In genomic region chr15:89349212-89349558, GRCh38 we compare ENCODE assay signal across 23 cellular contexts. TPM values are rescaled to one million over a fixed set of nuclear protein-coding genes. Genes with fewer than 3 reads are reported as not detected.
DNase-seq lines count a peak whose midpoint lies in the region; ATAC-seq and TF ChIP-seq lines count a peak whose summit lies in the region.
"Had no signal": no experiment of that assay in that cellular context is flagged by ENCODE, and none has a peak within 500 bp of the region (broad histone marks: within the 10 kb centered on the region; RNA-seq: fewer than 3 reads in every experiment).

No MANE protein-coding gene starts in this region.

- H4K20me1 ChIP-seq in HCT116 (ENCODE audit: insufficient read depth), result no peaks in the 10 kb centered on the region
- H4K20me1 ChIP-seq: BLaER1 had no signal

- H2BK120ac ChIP-seq in neuronal stem cell (ENCODE audit: low read depth, low read length), result no peak overlapping the region

- H3K4me3 ChIP-seq in HCT116 (replicated peaks in 1 of 2; ENCODE audit: low read depth in 1 of 2, low read length in 2 of 2), result no peak overlapping the region
- no peak overlapping the region for H3K4me3 ChIP-seq in neuronal stem cell (ENCODE audit: low read length in 2 of 2)
- H3K4me3 ChIP-seq in right atrium auricular region, result no peak overlapping the region
- no peak overlapping the region for H3K4me3 ChIP-seq in suprapubic skin
- H3K4me3 ChIP-seq: BLaER1, skin epidermis, stomach, tibial nerve had no signal

- H2BK12ac ChIP-seq in neuronal stem cell (ENCODE audit: low read length), result no peak overlapping the region

- H3K4me1 ChIP-seq in HCT116 (ENCODE audit: control insufficient read depth in 1 of 2, insufficient read depth in 2 of 2, low read length in 2 of 2) (peaks cover 0 to 8% of the 10 kb centered on the region in 2 experiments; a peak in 2 of 4 replicates), neuronal stem cell (ENCODE audit: control insufficient read depth in 2 of 2, insufficient read depth in 1 of 2, low read depth in 1 of 2, low read length in 2 of 2) (peaks cover 0 to 8% of the 10 kb centered on the region in 2 donors), right atrium auricular region (no peaks in the 10 kb centered on the region), suprapubic skin (no peaks in the 10 kb centered on the region)
- H3K4me1 ChIP-seq: BLaER1, stomach, tibial nerve had no signal

- no peak overlapping the region for H3K9ac ChIP-seq in HCT116 (ENCODE audit: low read length)
- H3K9ac ChIP-seq in neuronal stem cell (ENCODE audit: low read depth, low read length, poor library complexity), result no peak overlapping the region
- H3K9ac ChIP-seq: BLaER1 had no signal

- H3K36me3 Mint-ChIP-seq in T-helper 17 cell (ENCODE audit: low read depth), result no peaks in the 10 kb centered on the region
- H3K36me3 Mint-ChIP-seq: activated CD8-positive, alpha-beta memory T cell treated with anti-CD3 and anti-CD28 coated beads, Interleukin-2, amount 10 ng/mL, durations not matched to agents 7 days and 5 days; activated naive CD4-positive, alpha-beta T cell treated with anti-CD3 and anti-CD28 coated beads, Interleukin-2, amount 50 U/mL, for 72 hours; immature natural killer cell had no signal

- H3K9me3 ChIP-seq in HCT116 (ENCODE audit: control insufficient read depth in 1 of 2, insufficient read depth in 1 of 2, low read depth in 1 of 2, low read length in 2 of 2) (no peaks in the 10 kb centered on the region), T-helper 17 cell (ENCODE audit: control insufficient read depth, low read length, poor library complexity, severe bottlenecking) (no peaks in the 10 kb centered on the region), neuronal stem cell (replicated peaks in 1 of 2; ENCODE audit: control insufficient read depth in 2 of 2, insufficient read depth in 1 of 2, low read depth in 1 of 2, low read length in 2 of 2) (no peaks in the 10 kb centered on the region), right atrium auricular region (no peaks in the 10 kb centered on the region), suprapubic skin (no peaks in the 10 kb centered on the region)
- H3K9me3 ChIP-seq: BLaER1, stomach, tibial nerve had no signal

- RAD21 ChIA-PET in HCT116 (lab: Charles Lee; ENCODE audit: low non-redundant PET in 1 of 2, low total read pairs in 2 of 2, uncharacterized antibody in 2 of 2, unreplicated experiment in 2 of 2), result no interaction called here

- DNase-seq in A172 (ENCODE audit: low spot score) (peak; percentile 38), HCT116 (ENCODE audit: low read depth, low spot score) (no peak), T-helper 17 cell (no peak), neuronal stem cell (ENCODE audit: low spot score) (no peak), right atrium auricular region (ENCODE audit: low spot score) (no peak), suprapubic skin (ENCODE audit: low spot score in 2 of 2) (no peak), left colon (no peak)
- DNase-seq: activated CD8-positive, alpha-beta memory T cell treated with anti-CD3 and anti-CD28 coated beads, Interleukin-2, amount 10 ng/mL, durations not matched to agents 7 days and 5 days; central memory CD4-positive, alpha-beta T cell; dermis blood vessel endothelial cell; immature natural killer cell; KG1; mesenchymal stem cell; NCI-H146; NCI-H446; NCI-H774; stomach had no signal

- ATAC-seq in HCT116, result 0 out of 2 replicates have a peak, but pooled peaks have one; percentile 21
- ATAC-seq in T-helper 17 cell, result peak; percentile 4
- ATAC-seq in left colon, result no peak
- ATAC-seq: activated CD8-positive, alpha-beta memory T cell treated with anti-CD3 and anti-CD28 coated beads, Interleukin-2, amount 10 ng/mL, durations not matched to agents 7 days and 5 days had no signal

- no peak for TF ChIP-seq RAD21 in HCT116 (IDR thresholded peaks at IDR 0.05; ENCODE audit: low read depth)

- no CpG with 5 or more reads among the region's 5 CpGs for WGBS in neuronal stem cell (ENCODE audit: extremely low coverage in 2 of 2, insufficient read length in 2 of 2, insufficient replicate concordance in 1 of 2), 2 donors
- WGBS in suprapubic skin, result 75% methylated on average over 5 of the region's 5 CpGs

- no peak overlapping the region for H3K23ac ChIP-seq in neuronal stem cell (ENCODE audit: low read depth, low read length, poor library complexity)

- peak overlapping the region; percentile 3 for H3K14ac ChIP-seq in neuronal stem cell (ENCODE audit: low read length)

- TF ChIP-seq EP300 in suprapubic skin (IDR thresholded peaks at IDR 0.05), result no peak

- H3K27ac ChIP-seq in HCT116 (ENCODE audit: low read depth, low read length), result no peak overlapping the region
- no peak overlapping the region for H3K27ac ChIP-seq in neuronal stem cell (replicated peaks; ENCODE audit: low read length)
- H3K27ac ChIP-seq in right atrium auricular region, result no peak overlapping the region
- H3K27ac ChIP-seq in suprapubic skin, result no peak overlapping the region
- H3K27ac ChIP-seq: BLaER1, stomach, tibial nerve had no signal

- TF ChIP-seq CTCF in HCT116 (IDR thresholded peaks at IDR 0.05 in 2 of 3, conservative IDR thresholded peaks at IDR 0.05 in 1 of 3; ENCODE audit: borderline replicate concordance in 1 of 3, insufficient read depth in 1 of 3, low read depth in 2 of 3, low read length in 2 of 3) (no peak), right atrium auricular region (IDR thresholded peaks at IDR 0.05) (no peak), suprapubic skin (IDR thresholded peaks at IDR 0.05) (no peak)

- H3K4me3 Mint-ChIP-seq in T-helper 17 cell, result peak overlapping the region; percentile 53
- H3K4me3 Mint-ChIP-seq: activated CD8-positive, alpha-beta memory T cell treated with anti-CD3 and anti-CD28 coated beads, Interleukin-2, amount 10 ng/mL, durations not matched to agents 7 days and 5 days; immature natural killer cell; T-helper 2 cell treated with Interferon-gamma antibody and Interleukin-4, amounts not matched to agents 5 μg/mL and 100 μg/mL, for 36 hours had no signal

- no peaks in the 10 kb centered on the region for H3K9me2 ChIP-seq in HCT116 (ENCODE audit: insufficient read depth)

- no peaks in the 10 kb centered on the region for H3K79me2 ChIP-seq in HCT116 (ENCODE audit: insufficient read depth, low read length)

- no peak overlapping the region for H2BK15ac ChIP-seq in neuronal stem cell (ENCODE audit: low read length)

- H3K27me3 ChIP-seq in HCT116 (ENCODE audit: insufficient read depth, low read length) (no peaks in the 10 kb centered on the region), neuronal stem cell (ENCODE audit: control insufficient read depth in 3 of 3, insufficient read depth in 3 of 3, low read depth in 1 of 3, low read length in 3 of 3) (peaks cover 0 to 71% (median 2%) of the 10 kb centered on the region in 3 experiments), right atrium auricular region (no peaks in the 10 kb centered on the region), suprapubic skin (peaks cover 40% of the 10 kb centered on the region)
- H3K27me3 ChIP-seq: BLaER1 had no signal

- H4K8ac ChIP-seq in neuronal stem cell (ENCODE audit: low read depth, low read length), result no peak overlapping the region

- H4K91ac ChIP-seq in neuronal stem cell (ENCODE audit: low read depth, low read length, poor library complexity), result no peak overlapping the region

- no peaks in the 10 kb centered on the region for H3K79me1 ChIP-seq in neuronal stem cell (ENCODE audit: low read depth, low read length)

- peaks cover 36% of the 10 kb centered on the region for H3K27me3 Mint-ChIP-seq in T-helper 17 cell

- no peak overlapping the region for H2AK5ac ChIP-seq in neuronal stem cell (ENCODE audit: low read depth, low read length)

- POLR2A ChIA-PET in HCT116 (lab: Charles Lee), result no interaction called here

- H3K36me3 ChIP-seq in HCT116 (ENCODE audit: control insufficient read depth in 1 of 2, insufficient read depth in 2 of 2, low read length in 2 of 2), result no peaks in the 10 kb centered on the region
- H3K36me3 ChIP-seq in neuronal stem cell (replicated peaks in 1 of 2; ENCODE audit: control insufficient read depth in 2 of 2, insufficient read depth in 2 of 2, low read length in 2 of 2), result no peaks in the 10 kb centered on the region
- H3K36me3 ChIP-seq in right atrium auricular region, result no peaks in the 10 kb centered on the region
- H3K36me3 ChIP-seq in suprapubic skin, result no peaks in the 10 kb centered on the region
- H3K36me3 ChIP-seq: BLaER1, stomach, tibial nerve had no signal

- TF ChIP-seq POLR2A in HCT116 (IDR thresholded peaks at IDR 0.05; ENCODE audit: borderline replicate concordance, extremely low read depth, insufficient read depth, insufficient read length) (no peak), suprapubic skin (IDR thresholded peaks at IDR 0.05) (no peak)

- CTCF ChIA-PET in HCT116 (lab: Charles Lee), result interaction anchor here (1.2 kb wide), 1 partner anchor 9 kb away, joined by 6 read pairs; no protein-coding TSS in a partner anchor

- H2BK5ac ChIP-seq in neuronal stem cell (ENCODE audit: low read length), result no peak overlapping the region

- no peak overlapping the region for H3K4ac ChIP-seq in neuronal stem cell (ENCODE audit: low read length)

- H3K4me1 Mint-ChIP-seq in T-helper 17 cell, result peaks cover 7% of the 10 kb centered on the region
- H3K4me1 Mint-ChIP-seq: immature natural killer cell had no signal

- H2AFZ ChIP-seq in HCT116 (ENCODE audit: low read depth, low read length, poor library complexity, severe bottlenecking), result no peak overlapping the region
- no peak overlapping the region for H2AFZ ChIP-seq in neuronal stem cell (ENCODE audit: low read length)

- intact Hi-C loops in HCT116 (cut with micrococcal nuclease) (no loop called here), left colon (cut with DNase I, micrococcal nuclease) (no loop called here)

- no peak overlapping the region for H3K4me2 ChIP-seq in HCT116 (ENCODE audit: low read length)
- H3K4me2 ChIP-seq in neuronal stem cell (ENCODE audit: insufficient read depth, low read length, poor library complexity, severe bottlenecking), result no peak overlapping the region
- H3K4me2 ChIP-seq: BLaER1 had no signal

- no TSS peak for BruUV-seq in HCT116 (replicated peaks; lab: Mats Ljungman, UMichigan)

- no peak overlapping the region for H3K27ac Mint-ChIP-seq in T-helper 17 cell
- H3K27ac Mint-ChIP-seq: activated CD8-positive, alpha-beta memory T cell treated with anti-CD3 and anti-CD28 coated beads, Interleukin-2, amount 10 ng/mL, durations not matched to agents 7 days and 5 days; activated T-helper 2 cell treated with anti-CD3 and anti-CD28 coated beads, Interferon-gamma antibody, Interleukin-2, Interleukin-4, amounts not matched to agents 10 μg/mL and 5 μg/mL and 100 μg/mL, durations not matched to agents 14 hours and 24 hours and 36 hours; immature natural killer cell; T-helper 2 cell treated with Interferon-gamma antibody and Interleukin-4, amounts not matched to agents 5 μg/mL and 100 μg/mL, for 36 hours had no signal

- H3K18ac ChIP-seq in neuronal stem cell (ENCODE audit: low read length), result no peak overlapping the region

TF ChIP-seq in HCT116, 20 proteins besides CTCF, POLR2A, EP300 and RAD21 (continues in another document):
- TF ChIP-seq CBX3 (IDR thresholded peaks at IDR 0.05; ENCODE audit: low read depth), result no peak

RNA-seq across cellular contexts. Expression of gene POLG, which starts 14.6 kb away (rescaled TPM):
- total RNA-seq in A172 (2014; rRNA removed; shearing (Covaris generic)), result 40.2 and 46.5 TPM in 2 replicates
- total RNA-seq in HCT116 (2021; ENCODE audit: unreplicated experiment), result 72.7 TPM
- 47.7 and 50.2 TPM in 2 replicates for polyA plus RNA-seq in HCT116 (2012)
- 100 to 1,000 TPM; 114 to 128 TPM for total RNA-seq in T-helper 17 cell
- polyA plus RNA-seq in neuronal stem cell (2013, experiment 1 of 2), result 21.3 TPM
- 21.7 TPM for polyA plus RNA-seq in neuronal stem cell (2013, experiment 2 of 2)
- total RNA-seq in right atrium auricular region, result 10 to 100 TPM; 36.0 to 37.9 TPM
- total RNA-seq in suprapubic skin, result 100 to 1,000 TPM in 2 of 4 donors, 10 to 100 TPM in 2; 78.7 to 131 (median 94.6) TPM
- total RNA-seq in left colon, result 10 to 100 TPM; 70.3 to 71.0 TPM
